ENCODE assay signal across 8 cellular contexts in the genomic region with DNA sequence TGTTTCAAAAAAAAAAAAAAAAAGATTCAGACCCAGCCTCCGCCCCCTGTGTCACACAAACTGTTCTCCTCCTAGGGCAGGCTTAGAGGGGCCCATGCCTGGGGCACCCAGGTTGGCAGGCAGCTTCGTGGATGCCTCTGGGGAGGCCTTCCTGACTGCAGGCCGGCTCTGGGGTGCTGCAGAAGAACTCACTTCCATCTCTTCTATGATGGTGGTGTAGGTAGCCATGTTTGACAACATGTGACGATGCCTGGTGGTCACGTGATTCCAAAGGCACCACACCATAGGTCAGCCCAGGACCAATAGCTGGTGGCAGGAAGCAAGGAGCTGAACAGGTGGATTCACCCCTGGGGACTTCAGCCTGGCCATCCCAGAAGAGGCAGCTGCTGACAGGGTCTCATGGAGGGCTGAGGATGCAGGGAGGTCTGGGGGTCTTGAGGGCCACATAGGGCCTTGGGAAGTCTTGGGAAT. TPM values are rescaled to one million over a fixed set of nuclear protein-coding genes. Genes with fewer than 3 reads are reported as not detected.
DNase-seq lines count a peak whose midpoint lies in the region; ATAC-seq and TF ChIP-seq lines count a peak whose summit lies in the region.

No MANE protein-coding gene starts in this region.

- DNase-seq in A172 (ENCODE audit: low spot score) (peak; percentile 59), G401 (ENCODE audit: low spot score) (peak; percentile 25), NCI-H524 (lab: John Stamatoyannopoulos, UW) (peak; percentile 78 to 93), choroid plexus epithelial cell (ENCODE audit: low read depth) (peak; percentile 42), hippocampal formation (lab: John Stamatoyannopoulos, UW) (no peak), SKM-1 (lab: John Stamatoyannopoulos, UW; ENCODE audit: unreplicated experiment) (no peak), activated gamma-delta T cell treated with Interleukin-2 at 50 U/mL for 16 hours (no peak)

- no peak for ATAC-seq in HG03432 (IDR thresholded peaks at IDR 0.05; ENCODE audit: unreplicated experiment)

- no peak overlapping the region for H3K4me3 ChIP-seq in choroid plexus epithelial cell (ENCODE audit: low read depth, low read length)

- in situ Hi-C loops in G401 (cut with HindIII; ENCODE audit: low sequenced_read_pairs) = no loop called here

- TF ChIP-seq CTCF in choroid plexus epithelial cell (conservative IDR thresholded peaks at IDR 0.05; ENCODE audit: low read depth, low read length) = no peak

RNA-seq across cellular contexts. Expression of a gene that starts 24.1 kb away (rescaled TPM):
- 16.7 and 19.6 TPM in 2 replicates for total RNA-seq in A172 (2014; rRNA removed; shearing (Covaris generic))
- 5.5 and 10.1 TPM in 2 replicates for total RNA-seq in G401 (2014; rRNA removed; shearing (Covaris generic))

RNA-seq across cellular contexts. Expression of a gene that starts 58.7 kb away (rescaled TPM):
- total RNA-seq in A172 (2014; rRNA removed; shearing (Covaris generic)) = 12.9 and 106 TPM in 2 replicates
- total RNA-seq in G401 (2014; rRNA removed; shearing (Covaris generic)) = 23.5 and 45.4 TPM in 2 replicates

Comparison
In these comparisons a context has a peak if more than half of its experiments do, and no peak if none do; other contexts are left out.
1. DNase-seq: peak in A172 (single experiment), G401 (single experiment), NCI-H524 (2 of 2) and choroid plexus epithelial cell (single experiment); none in hippocampal formation (0 of 2), SKM-1 (single experiment) and activated gamma-delta T cell treated with Interleukin-2 at 50 U/mL for 16 hours (single experiment).